8 cellular contexts compared by ENCODE assay signal in the genomic region with DNA sequence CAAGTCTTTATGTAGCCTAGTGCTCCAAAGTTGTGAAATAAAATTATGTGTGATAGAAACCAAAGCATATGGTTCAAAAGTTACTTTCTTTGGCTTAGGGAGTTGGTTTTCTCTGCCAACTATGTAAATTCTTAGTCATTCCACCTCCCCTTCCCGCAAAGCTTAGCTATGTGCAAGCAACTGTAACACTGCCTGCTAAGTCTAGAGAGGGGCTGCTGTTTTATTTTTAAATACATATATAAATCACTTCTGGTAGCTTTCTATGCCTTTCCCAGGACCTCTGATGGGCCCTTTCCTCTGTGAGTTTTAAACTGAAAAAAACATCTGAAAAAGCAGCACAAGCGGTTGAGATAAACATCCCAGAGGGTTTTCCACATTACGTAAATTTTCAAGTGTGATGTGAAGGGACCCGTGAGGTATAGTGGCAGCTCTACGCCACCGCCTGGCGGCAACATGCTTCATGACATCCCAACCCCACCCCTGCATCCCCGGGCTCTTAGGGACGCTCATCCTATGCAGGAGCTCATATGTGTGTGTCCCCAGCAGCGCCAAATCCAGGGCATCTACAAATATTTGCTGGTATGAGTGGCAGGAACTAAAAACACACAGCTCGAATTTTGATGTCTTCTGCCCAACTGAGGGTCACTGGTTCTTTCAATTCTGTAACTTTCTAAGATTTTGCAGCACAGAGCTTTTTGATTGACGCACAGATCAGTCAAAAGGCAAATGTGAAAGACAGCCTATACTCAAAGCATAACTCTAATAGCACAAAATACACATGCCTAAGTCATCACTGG.
DNase-seq lines count a peak whose midpoint lies in the region; ATAC-seq and TF ChIP-seq lines count a peak whose summit lies in the region.

No MANE protein-coding gene starts in this region.

- H3K4me2 ChIP-seq in OCI-LY3 (ENCODE audit: low read length), result peak overlapping the region; percentile 26

- H3K4me3 ChIP-seq in OCI-LY3 (ENCODE audit: low read length), result no peak overlapping the region

- H3K36me3 ChIP-seq in OCI-LY3 (replicated peaks; ENCODE audit: low read depth, low read length), result no peaks in the 10 kb centered on the region

- peaks cover 0 to 3% of the 10 kb centered on the region in 2 donors for H3K9me3 Mint-ChIP-seq in stimulated activated naive B cell treated with anti-CD40 and anti-IgM and Interleukin-4, amounts not matched to agents 10 μg/mL and 1 μg/mL and 100 μg/mL, for 72 hours

- H3K4me3 Mint-ChIP-seq in stimulated activated naive B cell treated with anti-CD40 and anti-IgM and Interleukin-4, amounts not matched to agents 10 μg/mL and 1 μg/mL and 100 μg/mL, for 72 hours, result peak overlapping the region; percentile 55 to 65

- peak; percentile 90 for TF ChIP-seq CTCF in OCI-LY3 (IDR thresholded peaks at IDR 0.05; ENCODE audit: low read depth, low read length)

- H3K27ac ChIP-seq in OCI-LY3 (ENCODE audit: low read length), result no peak overlapping the region

- H2AFZ ChIP-seq in OCI-LY3 (ENCODE audit: low read depth, low read length), result no peak overlapping the region

- DNase-seq in CD1c-positive myeloid dendritic cell (ENCODE audit: extremely low spot score) (peak; percentile 30), glomerular visceral epithelial cell (ENCODE audit: extremely low spot score) (peak; percentile 35), OCI-M2 (lab: John Stamatoyannopoulos, UW; ENCODE audit: unreplicated experiment) (no peak)
- peak; percentile 27 for DNase-seq in stimulated activated naive B cell treated with anti-CD40 and anti-IgM and Interleukin-4, amounts not matched to agents 10 μg/mL and 1 μg/mL and 100 μg/mL, for 72 hours

- H3K27me3 ChIP-seq in OCI-LY3 (ENCODE audit: low read depth, low read length), result no peaks in the 10 kb centered on the region

- H3K4me1 ChIP-seq in OCI-LY3 (ENCODE audit: low read length), result peaks cover 22% of the 10 kb centered on the region

- no peaks in the 10 kb centered on the region for H3K27me3 Mint-ChIP-seq in stimulated activated naive B cell treated with anti-CD40 and anti-IgM and Interleukin-4, amounts not matched to agents 10 μg/mL and 1 μg/mL and 100 μg/mL, for 72 hours

- peak overlapping the region; percentile 89 for H3K27ac Mint-ChIP-seq in stimulated activated naive B cell treated with anti-CD40 and anti-IgM and Interleukin-4, amounts not matched to agents 10 μg/mL and 1 μg/mL and 100 μg/mL, for 72 hours

- H3K9ac ChIP-seq in OCI-LY3 (ENCODE audit: low read length), result no peak overlapping the region

- H3K9me3 ChIP-seq in OCI-LY3 (ENCODE audit: insufficient read depth, low read length), result no peaks in the 10 kb centered on the region

- peak; percentile 56 for ATAC-seq in GM21576 (IDR thresholded peaks at IDR 0.05; ENCODE audit: unreplicated experiment)
- peak; percentile 61 to 62 for ATAC-seq in stimulated activated naive B cell treated with anti-CD40 and anti-IgM and Interleukin-4, amounts not matched to agents 10 μg/mL and 1 μg/mL and 100 μg/mL, for 72 hours (replicated peaks)
- no peak for ATAC-seq in GM19023 (IDR thresholded peaks at IDR 0.05; ENCODE audit: unreplicated experiment)
- ATAC-seq in HG02852 (IDR thresholded peaks at IDR 0.05; ENCODE audit: unreplicated experiment), result no peak

- H3K36me3 Mint-ChIP-seq in stimulated activated naive B cell treated with anti-CD40 and anti-IgM and Interleukin-4, amounts not matched to agents 10 μg/mL and 1 μg/mL and 100 μg/mL, for 72 hours, result peaks cover 35 to 42% of the 10 kb centered on the region in 2 donors

- H4K20me1 ChIP-seq in OCI-LY3 (ENCODE audit: insufficient read depth, low read length), result 0 out of 2 replicates have a peak, but pooled peaks cover 2% of the 10 kb centered on the region

- H3K79me2 ChIP-seq in OCI-LY3 (ENCODE audit: low read length), result no peaks in the 10 kb centered on the region

- H3K4me1 Mint-ChIP-seq in stimulated activated naive B cell treated with anti-CD40 and anti-IgM and Interleukin-4, amounts not matched to agents 10 μg/mL and 1 μg/mL and 100 μg/mL, for 72 hours, result peaks cover 26 to 64% of the 10 kb centered on the region in 2 donors

Comparison
In these comparisons a context has a peak if more than half of its experiments do, and no peak if none do; other contexts are left out.
1. ATAC-seq: peak in GM21576 (single experiment) and stimulated activated naive B cell treated with anti-CD40 and anti-IgM and Interleukin-4, amounts not matched to agents 10 μg/mL and 1 μg/mL and 100 μg/mL, for 72 hours (2 of 2); none in GM19023 (single experiment) and HG02852 (single experiment).